27 cellular contexts compared by ENCODE assay signal in genomic region chr11:96288915-96289314, GRCh38. TPM values are rescaled to one million over a fixed set of nuclear protein-coding genes. Genes with fewer than 3 reads are reported as not detected.
DNase-seq lines count a peak whose midpoint lies in the region; ATAC-seq, FAIRE-seq and TF ChIP-seq lines count a peak whose summit lies in the region.
"Had no signal": no experiment of that assay in that cellular context is flagged by ENCODE, and none has a peak within 500 bp of the region (broad histone marks: within the 10 kb centered on the region; RNA-seq: fewer than 3 reads in every experiment).

No MANE protein-coding gene starts in this region.

- H3K4me3 ChIP-seq in upper lobe of right lung, result no peak overlapping the region
- H3K4me3 ChIP-seq: BLaER1 treated with 17β-estradiol and CSF1 and Interleukin-3, amounts not matched to agents 10 nM and 100 nM; MG63; thyroid gland had no signal

- peaks cover 29% of the 10 kb centered on the region for H3K36me3 Mint-ChIP-seq in activated CD4-positive, alpha-beta T cell treated with anti-CD3 and anti-CD28 coated beads for 36 hours (ENCODE audit: low read depth)
- peaks cover 6% of the 10 kb centered on the region for H3K36me3 Mint-ChIP-seq in mesothelial cell of epicardium

- no peaks in the 10 kb centered on the region for H3K27me3 ChIP-seq in upper lobe of right lung
- H3K27me3 ChIP-seq: BLaER1 treated with 17β-estradiol and CSF1 and Interleukin-3, amounts not matched to agents 10 nM and 100 nM; brain microvascular endothelial cell; foreskin keratinocyte; MG63; thyroid gland had no signal

- CTCF ChIA-PET in activated CD4-positive, alpha-beta T cell treated with anti-CD3 and anti-CD28 coated beads for 36 hours (lab: Charles Lee), result interaction anchor here (4.1 kb wide), 1 partner anchor 54 kb away, joined by 16 read pairs; the partner anchor contains the start of gene MAML2

- TF ChIP-seq CTCF in mesothelial cell of epicardium (IDR thresholded peaks at IDR 0.05; ENCODE audit: unreplicated experiment), result no peak
- no peak for TF ChIP-seq CTCF in upper lobe of right lung (IDR thresholded peaks at IDR 0.05)

- no peak for FAIRE-seq in urothelium cell line (lab: Jason Lieb, UNC)
- FAIRE-seq: small intestine had no signal

- H3K4me1 ChIP-seq in upper lobe of right lung, result peaks cover 17% of the 10 kb centered on the region

- ATAC-seq in activated CD4-positive, alpha-beta T cell treated with anti-CD3 and anti-CD28 coated beads for 36 hours, result peak; percentile 56
- ATAC-seq in GM19395 (IDR thresholded peaks at IDR 0.05; ENCODE audit: unreplicated experiment), result peak; percentile 50
- peak; percentile 59 for ATAC-seq in HG03066 (IDR thresholded peaks at IDR 0.05; ENCODE audit: low read depth, unreplicated experiment)
- ATAC-seq in upper lobe of right lung, result no peak
- ATAC-seq: foreskin keratinocyte had no signal

- H3K36me3 ChIP-seq in upper lobe of right lung, result no peaks in the 10 kb centered on the region
- H3K36me3 ChIP-seq: brain microvascular endothelial cell, MG63, thyroid gland had no signal

- H3K9me3 Mint-ChIP-seq in activated CD4-positive, alpha-beta T cell treated with anti-CD3 and anti-CD28 coated beads for 36 hours (ENCODE audit: low read depth), result peaks cover 5% of the 10 kb centered on the region
- H3K9me3 Mint-ChIP-seq in mesothelial cell of epicardium, result peaks cover 5% of the 10 kb centered on the region

- intact Hi-C loops in activated CD4-positive, alpha-beta T cell treated with anti-CD3 and anti-CD28 coated beads for 36 hours (cut with DNase I, micrococcal nuclease), result loop anchor here (2.0 to 5.0 kb wide), 3 partner anchors 14 to 54 kb away; partner anchors contain the start of gene MAML2 (in 2 of the 2)
- intact Hi-C loops in upper lobe of right lung (cut with DNase I), result no loop called here

- POLR2A ChIA-PET in activated CD4-positive, alpha-beta T cell treated with anti-CD3 and anti-CD28 coated beads for 36 hours (lab: Charles Lee), result no interaction called here

- no peak for DNase-seq in activated CD4-positive, alpha-beta T cell treated with anti-CD3 and anti-CD28 coated beads for 36 hours
- no peak for DNase-seq in activated CD4-positive, alpha-beta T cell treated with anti-CD3 and anti-CD28 coated beads, Interleukin-2, amount 50 U/mL, for 4 hours
- DNase-seq in mesothelial cell of epicardium (ENCODE audit: low spot score in 2 of 2, unreplicated experiment in 2 of 2), result no peak
- no peak for DNase-seq in foreskin melanocyte
- no peak for DNase-seq in urothelium cell line (ENCODE audit: low spot score)
- no peak for DNase-seq in upper lobe of right lung
- DNase-seq: 8988T; activated naive CD4-positive, alpha-beta T cell treated with Interleukin-2 at 50 U/mL for 16 hours; brain microvascular endothelial cell; cortex of kidney; DMS 273 treated with DMSO at 0.1 percent for 48 hours; foreskin keratinocyte; GF-D8; H9; mesendoderm; MG63; NCI-H1694 treated with DMSO at 0.1 percent for 48 hours; nephron progenitor cell; SHP77; small intestine; T-helper 1 cell; thyroid gland had no signal

- H3K9me3 ChIP-seq in upper lobe of right lung, result no peaks in the 10 kb centered on the region
- H3K9me3 ChIP-seq: MG63, thyroid gland had no signal

- peaks cover 87% of the 10 kb centered on the region for H3K4me1 Mint-ChIP-seq in activated CD4-positive, alpha-beta T cell treated with anti-CD3 and anti-CD28 coated beads for 36 hours
- peaks cover 42% of the 10 kb centered on the region for H3K4me1 Mint-ChIP-seq in mesothelial cell of epicardium
- H3K4me1 Mint-ChIP-seq: H9 had no signal

- H3K27ac ChIP-seq in upper lobe of right lung, result no peak overlapping the region
- H3K27ac ChIP-seq: BLaER1 treated with 17β-estradiol and CSF1 and Interleukin-3, amounts not matched to agents 10 nM and 100 nM; brain microvascular endothelial cell; foreskin keratinocyte; thyroid gland; VCaP had no signal

- H3K27me3 Mint-ChIP-seq in activated CD4-positive, alpha-beta T cell treated with anti-CD3 and anti-CD28 coated beads for 36 hours, result no peaks in the 10 kb centered on the region
- H3K27me3 Mint-ChIP-seq in mesothelial cell of epicardium (ENCODE audit: low read depth), result no peaks in the 10 kb centered on the region
- H3K27me3 Mint-ChIP-seq: progenitor cell of endocrine pancreas had no signal

- H3K27ac Mint-ChIP-seq in activated CD4-positive, alpha-beta T cell treated with anti-CD3 and anti-CD28 coated beads for 36 hours, result no peak overlapping the region
- H3K27ac Mint-ChIP-seq in mesothelial cell of epicardium, result peak overlapping the region; percentile 68
- H3K27ac Mint-ChIP-seq: H9, nephron progenitor cell, progenitor cell of endocrine pancreas had no signal

- H3K4me3 Mint-ChIP-seq in activated CD4-positive, alpha-beta T cell treated with anti-CD3 and anti-CD28 coated beads for 36 hours, result no peak overlapping the region
- no peak overlapping the region for H3K4me3 Mint-ChIP-seq in mesothelial cell of epicardium
- H3K4me3 Mint-ChIP-seq: H9, nephron progenitor cell had no signal

RNA-seq across cellular contexts. Expression of gene MAML2, which starts 54.1 kb away (rescaled TPM):
- 10 to 100 TPM; 23.9 to 37.1 TPM for total RNA-seq in activated CD4-positive, alpha-beta T cell treated with anti-CD3 and anti-CD28 coated beads for 36 hours
- total RNA-seq in mesothelial cell of epicardium (36.4 to 38.4 TPM (median 38.3 TPM) in 3 replicates), upper lobe of right lung (27.5 TPM)
